Comparison of ENCODE assay signal across 8 cellular contexts in the genomic region with DNA sequence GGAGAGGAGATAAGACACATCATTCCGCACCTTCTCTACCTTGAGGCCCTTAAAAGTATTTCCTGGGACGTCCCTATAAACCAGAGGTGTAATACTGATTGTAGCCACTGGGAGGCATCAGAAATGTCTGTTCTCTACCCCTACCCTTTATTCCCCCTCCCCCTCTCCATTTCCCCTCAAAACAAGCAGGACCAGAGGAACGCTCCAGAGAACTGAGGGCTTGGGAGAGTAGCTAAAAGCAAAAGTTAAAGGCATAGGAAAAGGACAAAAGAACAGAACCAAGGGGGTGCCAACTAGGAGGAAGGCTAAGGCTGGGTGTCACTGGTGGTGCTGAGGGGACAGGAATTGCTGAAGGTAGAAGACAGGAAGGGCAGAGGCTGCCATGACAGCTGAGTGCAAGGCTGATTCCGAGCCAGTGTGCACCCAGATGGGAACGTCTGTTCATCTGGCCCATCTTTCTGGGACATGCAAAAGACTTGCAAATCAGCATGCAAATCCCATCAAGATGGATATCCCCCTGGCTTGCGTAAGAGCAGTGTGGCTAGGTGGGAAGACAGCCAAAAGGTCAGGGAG. TPM values are rescaled to one million over a fixed set of nuclear protein-coding genes. Genes with fewer than 3 reads are reported as not detected.
DNase-seq lines count a peak whose midpoint lies in the region; ATAC-seq and TF ChIP-seq lines count a peak whose summit lies in the region.

No MANE protein-coding gene starts in this region.

- H3K9me3 ChIP-seq in cardiac muscle cell (ENCODE audit: low read depth) (no peaks in the 10 kb centered on the region), prostate gland (no peaks in the 10 kb centered on the region)

- POLR2A ChIA-PET in activated CD8-positive, alpha-beta T cell treated with anti-CD3 and anti-CD28 coated beads, Interleukin-2, amount 10 ng/mL, durations not matched to agents 7 days and 5 days (lab: Charles Lee), result interaction anchor here (0.6 to 2.5 kb wide), 3 partner anchors 13 to 80 kb away, joined by 3 to 11 read pairs (median 3); a partner anchor contains a TSS

- H3K4me3 ChIP-seq in cardiac muscle cell (no peak overlapping the region), fibroblast of the aortic adventitia (ENCODE audit: low read depth, low read length) (no peak overlapping the region), prostate gland (no peak overlapping the region)

- H3K36me3 Mint-ChIP-seq in activated CD8-positive, alpha-beta T cell treated with anti-CD3 and anti-CD28 coated beads, Interleukin-2, amount 10 ng/mL, durations not matched to agents 7 days and 5 days (ENCODE audit: low read depth), result peaks cover 59% of the 10 kb centered on the region

- intact Hi-C loops in cardiac septum (cut with DNase I) (loop anchor here (5.0 kb wide), 1 partner anchor 82 kb away; no protein-coding TSS in a partner anchor), prostate gland (cut with DNase I) (loop anchor here (1.0 kb wide), 1 partner anchor 83 kb away; no protein-coding TSS in a partner anchor)

- no peaks in the 10 kb centered on the region for H3K27me3 Mint-ChIP-seq in activated CD8-positive, alpha-beta T cell treated with anti-CD3 and anti-CD28 coated beads, Interleukin-2, amount 10 ng/mL, durations not matched to agents 7 days and 5 days (ENCODE audit: low read depth)

- H3K4me1 ChIP-seq in cardiac muscle cell (ENCODE audit: low read depth) (peaks cover 5% of the 10 kb centered on the region), prostate gland (replicated peaks) (peaks cover under 1% of the 10 kb centered on the region)

- no peaks in the 10 kb centered on the region for H3K9me3 Mint-ChIP-seq in activated CD8-positive, alpha-beta T cell treated with anti-CD3 and anti-CD28 coated beads, Interleukin-2, amount 10 ng/mL, durations not matched to agents 7 days and 5 days (ENCODE audit: insufficient read depth)

- H3K27ac ChIP-seq in cardiac muscle cell (no peak overlapping the region), prostate gland (no peak overlapping the region)

- H3K4me3 Mint-ChIP-seq in activated CD8-positive, alpha-beta T cell treated with anti-CD3 and anti-CD28 coated beads, Interleukin-2, amount 10 ng/mL, durations not matched to agents 7 days and 5 days, result no peak overlapping the region

- H3K27me3 ChIP-seq in cardiac muscle cell (no peaks in the 10 kb centered on the region), prostate gland (replicated peaks; ENCODE audit: insufficient read depth) (no peaks in the 10 kb centered on the region)

- peak; percentile 76 to 87 for DNase-seq in cardiac muscle cell (ENCODE audit: low read depth in 1 of 2, low spot score in 1 of 2)
- DNase-seq in cardiac septum (ENCODE audit: low spot score), result no peak
- peak; percentile 69 for DNase-seq in NCI-H1048 (lab: John Stamatoyannopoulos, UW)
- peak; percentile 70 for DNase-seq in activated CD8-positive, alpha-beta T cell treated with anti-CD3 and anti-CD28 coated beads, Interleukin-2, amount 10 ng/mL, durations not matched to agents 7 days and 5 days
- DNase-seq in fibroblast of the aortic adventitia (ENCODE audit: low read depth), result peak; percentile 62
- DNase-seq in prostate gland (ENCODE audit: low spot score), result peak; percentile 42
- no peak for DNase-seq in GF-D8 (lab: John Stamatoyannopoulos, UW)
- DNase-seq in HK-2 (ENCODE audit: unreplicated experiment), result no peak

- peaks cover 21% of the 10 kb centered on the region for H3K4me1 Mint-ChIP-seq in activated CD8-positive, alpha-beta T cell treated with anti-CD3 and anti-CD28 coated beads, Interleukin-2, amount 10 ng/mL, durations not matched to agents 7 days and 5 days (ENCODE audit: low read depth)

- H3K27ac Mint-ChIP-seq in activated CD8-positive, alpha-beta T cell treated with anti-CD3 and anti-CD28 coated beads, Interleukin-2, amount 10 ng/mL, durations not matched to agents 7 days and 5 days, result peak overlapping the region; percentile 75

- 29% methylated on average over 6 of the region's 6 CpGs for WGBS in prostate gland

- ATAC-seq in activated CD8-positive, alpha-beta T cell treated with anti-CD3 and anti-CD28 coated beads, Interleukin-2, amount 10 ng/mL, durations not matched to agents 7 days and 5 days, result peak; percentile 70

- H3K36me3 ChIP-seq in cardiac muscle cell, result peaks cover 6% of the 10 kb centered on the region
- H3K36me3 ChIP-seq in prostate gland, result peaks cover 0 to 8% of the 10 kb centered on the region in 2 donors

- no peak for TF ChIP-seq POLR2A in prostate gland (IDR thresholded peaks at IDR 0.05)

- CTCF ChIA-PET in activated CD8-positive, alpha-beta T cell treated with anti-CD3 and anti-CD28 coated beads, Interleukin-2, amount 10 ng/mL, durations not matched to agents 7 days and 5 days (lab: Charles Lee), result interaction anchor here (0.6 to 4.1 kb wide), 18 partner anchors 9 to 278 kb away, joined by 3 to 30 read pairs (median 5); a partner anchor contains a TSS

- peak; percentile 72 for TF ChIP-seq CTCF in cardiac muscle cell (IDR thresholded peaks at IDR 0.05; ENCODE audit: low read depth, low read length)
- TF ChIP-seq CTCF in fibroblast of the aortic adventitia (IDR thresholded peaks at IDR 0.05; ENCODE audit: insufficient read depth, low read length), result peak; percentile 72
- peak; percentile 62 to 73 (median 70) for TF ChIP-seq CTCF in prostate gland (IDR thresholded peaks at IDR 0.05)

RNA-seq across cellular contexts. Expression of a gene that starts 6.7 kb away (rescaled TPM):
- total RNA-seq in cardiac muscle cell, result 10.5 and 11.6 TPM in 2 replicates
- 17.8 and 18.3 TPM in 2 replicates for polyA plus RNA-seq in cardiac muscle cell
- 38.9 TPM for total RNA-seq in cardiac septum
- total RNA-seq in activated CD8-positive, alpha-beta T cell treated with anti-CD3 and anti-CD28 coated beads, Interleukin-2, amount 10 ng/mL, durations not matched to agents 7 days and 5 days, result 10 to 100 TPM; 51.3 to 55.5 TPM
- 12.1 and 21.1 TPM in 2 replicates for total RNA-seq in fibroblast of the aortic adventitia (ENCODE audit: low replicate concordance)
- 10 to 100 TPM; 13.6 to 40.2 TPM for total RNA-seq in prostate gland

RNA-seq across cellular contexts. Expression of a gene that starts 13.1 kb away (rescaled TPM):
- total RNA-seq in cardiac muscle cell, result 199 and 227 TPM in 2 replicates
- polyA plus RNA-seq in cardiac muscle cell, result 394 and 399 TPM in 2 replicates
- total RNA-seq in cardiac septum, result 104 TPM
- total RNA-seq in activated CD8-positive, alpha-beta T cell treated with anti-CD3 and anti-CD28 coated beads, Interleukin-2, amount 10 ng/mL, durations not matched to agents 7 days and 5 days, result 10 to 100 TPM; 52.3 to 53.6 TPM
- total RNA-seq in fibroblast of the aortic adventitia (ENCODE audit: low replicate concordance), result 29.2 and 59.5 TPM in 2 replicates
- total RNA-seq in prostate gland, result 10 to 100 TPM; 54.2 to 72.0 TPM

RNA-seq across cellular contexts. Expression of a gene that starts 16.6 kb away (rescaled TPM):
- 1.9 and 6.7 TPM in 2 replicates for total RNA-seq in cardiac muscle cell
- polyA plus RNA-seq in cardiac muscle cell, result 6.4 and 6.9 TPM in 2 replicates
- total RNA-seq in cardiac septum, result 1.8 TPM
- total RNA-seq in activated CD8-positive, alpha-beta T cell treated with anti-CD3 and anti-CD28 coated beads, Interleukin-2, amount 10 ng/mL, durations not matched to agents 7 days and 5 days, result under 1 TPM; 0.26 to 0.29 TPM
- 0.36 TPM in 1 of 2 replicates, not detected in the other for total RNA-seq in fibroblast of the aortic adventitia (ENCODE audit: low replicate concordance)
- total RNA-seq in prostate gland, result 1 to 10 TPM; 2.5 to 8.4 TPM

RNA-seq across cellular contexts. Expression of a gene that starts 17.0 kb away (rescaled TPM):
- total RNA-seq in cardiac muscle cell (57.9 and 65.8 TPM in 2 replicates), cardiac septum (646 TPM), fibroblast of the aortic adventitia (ENCODE audit: low replicate concordance) (59.5 and 142 TPM in 2 replicates), prostate gland (10 to 100 TPM; 59.5 to 88.9 TPM)
- 62.9 and 67.1 TPM in 2 replicates for polyA plus RNA-seq in cardiac muscle cell
- total RNA-seq in activated CD8-positive, alpha-beta T cell treated with anti-CD3 and anti-CD28 coated beads, Interleukin-2, amount 10 ng/mL, durations not matched to agents 7 days and 5 days, result 10 to 100 TPM; 43.6 to 45.3 TPM

RNA-seq across cellular contexts. Expression of a gene that starts 29.8 kb away (rescaled TPM):
- total RNA-seq in cardiac muscle cell (595 and 1,068 TPM in 2 replicates), cardiac septum (382 TPM), fibroblast of the aortic adventitia (ENCODE audit: low replicate concordance) (2.8 and 4.7 TPM in 2 replicates), prostate gland (10 to 100 TPM in 1 of 2 donors, 1 to 10 TPM in 1; 9.7 to 10.2 TPM)
- 955 and 1,853 TPM in 2 replicates for polyA plus RNA-seq in cardiac muscle cell
- total RNA-seq in activated CD8-positive, alpha-beta T cell treated with anti-CD3 and anti-CD28 coated beads, Interleukin-2, amount 10 ng/mL, durations not matched to agents 7 days and 5 days, result 10 to 100 TPM; 26.6 to 34.3 TPM

Comparison
In these comparisons a context has a peak if more than half of its experiments do, and no peak if none do; other contexts are left out.
1. DNase-seq: peak in cardiac muscle cell (2 of 2), NCI-H1048 (single experiment), activated CD8-positive, alpha-beta T cell treated with anti-CD3 and anti-CD28 coated beads, Interleukin-2, amount 10 ng/mL, durations not matched to agents 7 days and 5 days (single experiment), fibroblast of the aortic adventitia (single experiment) and prostate gland (single experiment); none in cardiac septum (single experiment), GF-D8 (single experiment) and HK-2 (single experiment).
2. Peak in every context shown above with its lines, with median percentiles within 50 percentile points of each other: CTCF ChIP-seq.